Comparison of ENCODE assay signal across 1 cellular context in the genomic region with DNA sequence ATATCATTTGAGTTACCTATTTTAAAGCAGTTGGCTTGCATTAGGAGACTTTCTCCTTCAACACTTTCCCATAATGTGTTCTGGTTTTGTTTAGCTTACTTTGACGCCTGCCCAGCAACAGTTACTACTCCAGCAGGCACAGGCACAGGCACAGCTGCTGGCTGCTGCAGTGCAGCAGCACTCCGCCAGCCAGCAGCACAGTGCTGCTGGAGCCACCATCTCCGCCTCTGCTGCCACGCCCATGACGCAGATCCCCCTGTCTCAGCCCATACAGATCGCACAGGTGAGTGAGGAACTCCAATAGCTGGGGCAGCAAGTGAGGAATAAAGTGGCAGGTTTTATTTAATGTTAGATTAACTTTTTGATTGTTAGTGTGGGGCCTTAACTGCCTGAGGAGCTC.
TF ChIP-seq lines count a peak whose summit lies in the region.

No MANE protein-coding gene starts in this region.

TF ChIP-seq in SK-N-SH, 30 proteins besides CTCF, POLR2A, EP300 and RAD21:
- TF ChIP-seq SMC3 (IDR thresholded peaks at IDR 0.05; ENCODE audit: low read depth, low read length) (peak; percentile 26; the same call in 1 of the 2 replicates), TAF1 (IDR thresholded peaks at IDR 0.05; ENCODE audit: borderline replicate concordance, low read depth, low read length) (no peak)
